Comparison of ENCODE assay signal across 1 cellular context in the genomic region with DNA sequence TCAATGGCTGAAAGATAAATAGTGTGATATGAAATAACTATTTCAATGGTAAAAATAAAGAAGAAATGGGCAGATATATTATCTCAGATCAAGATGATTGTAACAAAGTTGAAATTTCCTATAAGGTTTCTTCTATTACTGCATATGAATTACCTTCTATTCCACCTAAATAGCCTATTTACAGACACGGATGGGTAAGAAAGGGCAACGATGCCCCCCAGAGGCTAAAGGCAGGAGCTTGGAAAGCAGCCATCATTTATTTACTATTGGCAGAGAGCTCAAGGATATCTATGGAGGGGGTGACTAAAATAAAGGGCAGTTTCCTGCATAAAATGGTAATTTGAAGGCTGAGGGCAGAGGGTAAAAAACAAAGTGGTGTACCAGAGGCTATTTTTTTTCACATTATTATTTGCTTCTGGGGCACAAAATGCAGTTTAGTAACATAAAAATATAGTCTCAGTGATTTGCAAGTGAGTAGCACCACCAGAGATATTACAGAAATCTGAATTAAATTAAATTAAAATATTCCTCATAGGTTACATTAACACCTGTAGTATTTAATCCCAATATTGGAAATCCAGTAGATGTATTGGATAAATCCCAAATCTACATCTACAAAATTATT.
TF ChIP-seq lines count a peak whose summit lies in the region.

No MANE protein-coding gene starts in this region.

TF ChIP-seq in GM23338, 12 proteins besides CTCF, POLR2A, EP300 and RAD21 (continued from another document):
- TF ChIP-seq, protein P1, sequence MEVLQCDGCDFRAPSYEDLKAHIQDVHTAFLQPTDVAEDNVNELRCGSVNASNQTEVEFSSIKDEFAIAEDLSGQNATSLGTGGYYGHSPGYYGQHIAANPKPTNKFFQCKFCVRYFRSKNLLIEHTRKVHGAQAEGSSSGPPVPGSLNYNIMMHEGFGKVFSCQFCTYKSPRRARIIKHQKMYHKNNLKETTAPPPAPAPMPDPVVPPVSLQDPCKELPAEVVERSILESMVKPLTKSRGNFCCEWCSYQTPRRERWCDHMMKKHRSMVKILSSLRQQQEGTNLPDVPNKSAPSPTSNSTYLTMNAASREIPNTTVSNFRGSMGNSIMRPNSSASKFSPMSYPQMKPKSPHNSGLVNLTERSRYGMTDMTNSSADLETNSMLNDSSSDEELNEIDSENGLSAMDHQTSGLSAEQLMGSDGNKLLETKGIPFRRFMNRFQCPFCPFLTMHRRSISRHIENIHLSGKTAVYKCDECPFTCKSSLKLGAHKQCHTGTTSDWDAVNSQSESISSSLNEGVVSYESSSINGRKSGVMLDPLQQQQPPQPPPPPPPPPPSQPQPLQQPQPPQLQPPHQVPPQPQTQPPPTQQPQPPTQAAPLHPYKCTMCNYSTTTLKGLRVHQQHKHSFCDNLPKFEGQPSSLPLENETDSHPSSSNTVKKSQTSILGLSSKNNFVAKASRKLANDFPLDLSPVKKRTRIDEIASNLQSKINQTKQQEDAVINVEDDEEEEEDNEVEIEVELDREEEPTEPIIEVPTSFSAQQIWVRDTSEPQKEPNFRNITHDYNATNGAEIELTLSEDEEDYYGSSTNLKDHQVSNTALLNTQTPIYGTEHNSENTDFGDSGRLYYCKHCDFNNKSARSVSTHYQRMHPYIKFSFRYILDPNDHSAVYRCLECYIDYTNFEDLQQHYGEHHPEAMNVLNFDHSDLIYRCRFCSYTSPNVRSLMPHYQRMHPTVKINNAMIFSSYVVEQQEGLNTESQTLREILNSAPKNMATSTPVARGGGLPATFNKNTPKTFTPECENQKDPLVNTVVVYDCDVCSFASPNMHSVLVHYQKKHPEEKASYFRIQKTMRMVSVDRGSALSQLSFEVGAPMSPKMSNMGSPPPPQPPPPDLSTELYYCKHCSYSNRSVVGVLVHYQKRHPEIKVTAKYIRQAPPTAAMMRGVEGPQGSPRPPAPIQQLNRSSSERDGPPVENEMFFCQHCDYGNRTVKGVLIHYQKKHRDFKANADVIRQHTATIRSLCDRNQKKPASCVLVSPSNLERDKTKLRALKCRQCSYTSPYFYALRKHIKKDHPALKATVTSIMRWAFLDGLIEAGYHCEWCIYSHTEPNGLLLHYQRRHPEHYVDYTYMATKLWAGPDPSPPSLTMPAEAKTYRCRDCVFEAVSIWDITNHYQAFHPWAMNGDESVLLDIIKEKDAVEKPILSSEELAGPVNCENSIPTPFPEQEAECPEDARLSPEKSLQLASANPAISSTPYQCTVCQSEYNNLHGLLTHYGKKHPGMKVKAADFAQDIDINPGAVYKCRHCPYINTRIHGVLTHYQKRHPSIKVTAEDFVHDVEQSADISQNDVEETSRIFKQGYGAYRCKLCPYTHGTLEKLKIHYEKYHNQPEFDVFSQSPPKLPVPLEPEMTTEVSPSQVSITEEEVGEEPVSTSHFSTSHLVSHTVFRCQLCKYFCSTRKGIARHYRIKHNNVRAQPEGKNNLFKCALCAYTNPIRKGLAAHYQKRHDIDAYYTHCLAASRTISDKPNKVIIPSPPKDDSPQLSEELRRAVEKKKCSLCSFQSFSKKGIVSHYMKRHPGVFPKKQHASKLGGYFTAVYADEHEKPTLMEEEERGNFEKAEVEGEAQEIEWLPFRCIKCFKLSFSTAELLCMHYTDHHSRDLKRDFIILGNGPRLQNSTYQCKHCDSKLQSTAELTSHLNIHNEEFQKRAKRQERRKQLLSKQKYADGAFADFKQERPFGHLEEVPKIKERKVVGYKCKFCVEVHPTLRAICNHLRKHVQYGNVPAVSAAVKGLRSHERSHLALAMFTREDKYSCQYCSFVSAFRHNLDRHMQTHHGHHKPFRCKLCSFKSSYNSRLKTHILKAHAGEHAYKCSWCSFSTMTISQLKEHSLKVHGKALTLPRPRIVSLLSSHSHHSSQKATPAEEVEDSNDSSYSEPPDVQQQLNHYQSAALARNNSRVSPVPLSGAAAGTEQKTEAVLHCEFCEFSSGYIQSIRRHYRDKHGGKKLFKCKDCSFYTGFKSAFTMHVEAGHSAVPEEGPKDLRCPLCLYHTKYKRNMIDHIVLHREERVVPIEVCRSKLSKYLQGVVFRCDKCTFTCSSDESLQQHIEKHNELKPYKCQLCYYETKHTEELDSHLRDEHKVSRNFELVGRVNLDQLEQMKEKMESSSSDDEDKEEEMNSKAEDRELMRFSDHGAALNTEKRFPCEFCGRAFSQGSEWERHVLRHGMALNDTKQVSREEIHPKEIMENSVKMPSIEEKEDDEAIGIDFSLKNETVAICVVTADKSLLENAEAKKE (CRISPR knock-in tag; IDR thresholded peaks at IDR 0.05): no peak
- no peak for TF ChIP-seq EZH2phosphoT487 (IDR thresholded peaks at IDR 0.05; ENCODE audit: unreplicated experiment)
- TF ChIP-seq CREB1 (CRISPR knock-in tag; IDR thresholded peaks at IDR 0.05; ENCODE audit: low read depth): no peak
- TF ChIP-seq ZNF331 (CRISPR knock-in tag; IDR thresholded peaks at IDR 0.05; ENCODE audit: low read depth): no peak
- TF ChIP-seq NANOG (IDR thresholded peaks at IDR 0.05; ENCODE audit: borderline replicate concordance): no peak
- TF ChIP-seq EZH2 (IDR thresholded peaks at IDR 0.05; ENCODE audit: low read depth, unreplicated experiment): no peak
- TF ChIP-seq STAT1 (IDR thresholded peaks at IDR 0.05; ENCODE audit: unreplicated experiment): no peak
- TF ChIP-seq, protein P2, sequence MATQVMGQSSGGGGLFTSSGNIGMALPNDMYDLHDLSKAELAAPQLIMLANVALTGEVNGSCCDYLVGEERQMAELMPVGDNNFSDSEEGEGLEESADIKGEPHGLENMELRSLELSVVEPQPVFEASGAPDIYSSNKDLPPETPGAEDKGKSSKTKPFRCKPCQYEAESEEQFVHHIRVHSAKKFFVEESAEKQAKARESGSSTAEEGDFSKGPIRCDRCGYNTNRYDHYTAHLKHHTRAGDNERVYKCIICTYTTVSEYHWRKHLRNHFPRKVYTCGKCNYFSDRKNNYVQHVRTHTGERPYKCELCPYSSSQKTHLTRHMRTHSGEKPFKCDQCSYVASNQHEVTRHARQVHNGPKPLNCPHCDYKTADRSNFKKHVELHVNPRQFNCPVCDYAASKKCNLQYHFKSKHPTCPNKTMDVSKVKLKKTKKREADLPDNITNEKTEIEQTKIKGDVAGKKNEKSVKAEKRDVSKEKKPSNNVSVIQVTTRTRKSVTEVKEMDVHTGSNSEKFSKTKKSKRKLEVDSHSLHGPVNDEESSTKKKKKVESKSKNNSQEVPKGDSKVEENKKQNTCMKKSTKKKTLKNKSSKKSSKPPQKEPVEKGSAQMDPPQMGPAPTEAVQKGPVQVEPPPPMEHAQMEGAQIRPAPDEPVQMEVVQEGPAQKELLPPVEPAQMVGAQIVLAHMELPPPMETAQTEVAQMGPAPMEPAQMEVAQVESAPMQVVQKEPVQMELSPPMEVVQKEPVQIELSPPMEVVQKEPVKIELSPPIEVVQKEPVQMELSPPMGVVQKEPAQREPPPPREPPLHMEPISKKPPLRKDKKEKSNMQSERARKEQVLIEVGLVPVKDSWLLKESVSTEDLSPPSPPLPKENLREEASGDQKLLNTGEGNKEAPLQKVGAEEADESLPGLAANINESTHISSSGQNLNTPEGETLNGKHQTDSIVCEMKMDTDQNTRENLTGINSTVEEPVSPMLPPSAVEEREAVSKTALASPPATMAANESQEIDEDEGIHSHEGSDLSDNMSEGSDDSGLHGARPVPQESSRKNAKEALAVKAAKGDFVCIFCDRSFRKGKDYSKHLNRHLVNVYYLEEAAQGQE (IDR thresholded peaks at IDR 0.05; ENCODE audit: unreplicated experiment): no peak
- no peak for TF ChIP-seq POLR2AphosphoS5 (IDR thresholded peaks at IDR 0.05; ENCODE audit: low read depth)
- TF ChIP-seq, protein P3, sequence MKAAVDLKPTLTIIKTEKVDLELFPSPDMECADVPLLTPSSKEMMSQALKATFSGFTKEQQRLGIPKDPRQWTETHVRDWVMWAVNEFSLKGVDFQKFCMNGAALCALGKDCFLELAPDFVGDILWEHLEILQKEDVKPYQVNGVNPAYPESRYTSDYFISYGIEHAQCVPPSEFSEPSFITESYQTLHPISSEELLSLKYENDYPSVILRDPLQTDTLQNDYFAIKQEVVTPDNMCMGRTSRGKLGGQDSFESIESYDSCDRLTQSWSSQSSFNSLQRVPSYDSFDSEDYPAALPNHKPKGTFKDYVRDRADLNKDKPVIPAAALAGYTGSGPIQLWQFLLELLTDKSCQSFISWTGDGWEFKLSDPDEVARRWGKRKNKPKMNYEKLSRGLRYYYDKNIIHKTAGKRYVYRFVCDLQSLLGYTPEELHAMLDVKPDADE (IDR thresholded peaks at IDR 0.05): no peak
- TF ChIP-seq JUNB (IDR thresholded peaks at IDR 0.05; ENCODE audit: unreplicated experiment): no peak
